8 cellular contexts compared by ENCODE assay signal in the genomic region with DNA sequence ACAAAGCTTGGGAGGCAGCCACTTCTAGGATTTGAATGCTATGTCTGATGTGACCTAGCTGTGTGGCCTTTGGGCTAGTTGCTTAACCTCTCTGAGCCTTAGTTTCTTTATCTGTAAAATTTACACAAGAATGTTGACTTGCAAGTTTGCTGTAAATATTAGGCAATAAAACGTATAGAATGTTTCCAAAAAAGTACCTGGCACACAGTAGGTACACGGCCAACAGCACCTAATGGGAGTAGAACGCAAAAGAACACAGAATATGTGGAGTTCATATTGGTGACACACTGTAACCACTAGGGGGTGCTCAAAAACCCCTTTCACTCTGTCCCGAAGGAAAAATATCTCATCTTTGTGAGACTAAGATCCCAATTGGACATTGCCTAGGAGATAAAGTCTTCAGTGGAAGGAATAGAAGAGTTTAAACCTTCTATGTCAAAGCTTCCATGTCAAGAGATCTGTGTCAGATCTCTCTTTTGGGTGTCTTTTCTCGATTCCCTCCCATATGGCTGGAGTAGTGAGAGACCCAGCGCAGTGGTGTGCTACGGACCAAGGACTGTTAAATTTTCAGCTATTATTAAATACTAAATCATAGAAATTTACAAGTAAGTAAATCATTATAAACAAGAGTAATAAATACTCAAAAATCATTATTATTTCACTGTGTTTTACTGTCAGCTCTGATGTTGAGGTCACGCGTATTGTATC.
DNase-seq lines count a peak whose midpoint lies in the region; ATAC-seq and TF ChIP-seq lines count a peak whose summit lies in the region.

No MANE protein-coding gene starts in this region.

- H3K36me3 Mint-ChIP-seq in CD4-positive, CD25-positive, alpha-beta regulatory T cell, result no peaks in the 10 kb centered on the region
- no peaks in the 10 kb centered on the region for H3K36me3 Mint-ChIP-seq in endodermal cell (ENCODE audit: low read depth)

- no peaks in the 10 kb centered on the region for H3K9me3 ChIP-seq in CD4-positive, CD25-positive, alpha-beta regulatory T cell (ENCODE audit: control insufficient read depth in 2 of 2, low read length in 2 of 2)
- H3K9me3 ChIP-seq in endodermal cell (ENCODE audit: control insufficient read depth, low read length) (no peaks in the 10 kb centered on the region), parathyroid adenoma (ENCODE audit: control insufficient read depth, low read length) (no peaks in the 10 kb centered on the region)

- H3K27ac Mint-ChIP-seq in CD4-positive, CD25-positive, alpha-beta regulatory T cell, result no peak overlapping the region
- no peak overlapping the region for H3K27ac Mint-ChIP-seq in endodermal cell

- H3K9ac ChIP-seq in endodermal cell (ENCODE audit: extremely low read depth, low read length, poor library complexity, severe bottlenecking) (no peak overlapping the region), parathyroid adenoma (no peak overlapping the region)

- no peaks in the 10 kb centered on the region for H3K79me2 ChIP-seq in parathyroid adenoma

- H3K9me3 Mint-ChIP-seq in CD4-positive, CD25-positive, alpha-beta regulatory T cell, result peaks cover 0 to 5% (median 0%) of the 10 kb centered on the region in 7 donors
- no peaks in the 10 kb centered on the region for H3K9me3 Mint-ChIP-seq in endodermal cell

- peaks cover 0 to 2% (median 0%) of the 10 kb centered on the region in 4 donors for H3K4me1 Mint-ChIP-seq in CD4-positive, CD25-positive, alpha-beta regulatory T cell
- H3K4me1 Mint-ChIP-seq in endodermal cell, result peaks cover 11% of the 10 kb centered on the region

- no peak overlapping the region for H3K4me3 ChIP-seq in CD4-positive, CD25-positive, alpha-beta regulatory T cell (ENCODE audit: low read depth, low read length)
- H3K4me3 ChIP-seq in endodermal cell (ENCODE audit: low read length) (no peak overlapping the region), parathyroid adenoma (ENCODE audit: low read depth, low read length) (no peak overlapping the region)

- no peaks in the 10 kb centered on the region for H3K4me1 ChIP-seq in CD4-positive, CD25-positive, alpha-beta regulatory T cell (ENCODE audit: control insufficient read depth, insufficient read depth, low read length, poor library complexity, severe bottlenecking)
- H3K4me1 ChIP-seq in endodermal cell (ENCODE audit: control insufficient read depth, insufficient read depth, low read length), result peaks cover 2% of the 10 kb centered on the region
- H3K4me1 ChIP-seq in parathyroid adenoma, result no peaks in the 10 kb centered on the region

- H3K27ac ChIP-seq in CD4-positive, CD25-positive, alpha-beta regulatory T cell (ENCODE audit: insufficient read depth, low read length, poor library complexity, severe bottlenecking), result no peak overlapping the region
- H3K27ac ChIP-seq in endodermal cell (ENCODE audit: low read depth, low read length) (no peak overlapping the region), parathyroid adenoma (no peak overlapping the region)

- TF ChIP-seq CTCF in endodermal cell (conservative IDR thresholded peaks at IDR 0.05) (peak; percentile 89), parathyroid adenoma (IDR thresholded peaks at IDR 0.05) (peak; percentile 44)

- no peak overlapping the region for H2AFZ ChIP-seq in parathyroid adenoma

- DNase-seq in CD4-positive, CD25-positive, alpha-beta regulatory T cell, result peak in 2 of 3 donors; percentile 5 to 15
- peak; percentile 37 for DNase-seq in NCI-H460 (ENCODE audit: extremely low read depth, low read depth)
- no peak for DNase-seq in endodermal cell
- no peak for DNase-seq in activated gamma-delta T cell treated with Interleukin-2 at 50 U/mL for 16 hours
- no peak for DNase-seq in islet precursor cell

- WGBS in endodermal cell (ENCODE audit: insufficient coverage in 1 of 2, insufficient read length in 1 of 2), 2 experiments, result 76 to 86% methylated on average over 7 to 8 of the region's 9 CpGs

- H3K36me3 ChIP-seq in CD4-positive, CD25-positive, alpha-beta regulatory T cell (ENCODE audit: control insufficient read depth, insufficient read depth, low read length), result no peaks in the 10 kb centered on the region
- H3K36me3 ChIP-seq in endodermal cell (ENCODE audit: control insufficient read depth, insufficient read depth, low read length) (no peaks in the 10 kb centered on the region), parathyroid adenoma (ENCODE audit: control insufficient read depth, insufficient read depth, low read length) (no peaks in the 10 kb centered on the region)

- no peak overlapping the region for H3K4me2 ChIP-seq in parathyroid adenoma (ENCODE audit: low read length)

- H3K27me3 ChIP-seq in CD4-positive, CD25-positive, alpha-beta regulatory T cell (ENCODE audit: control insufficient read depth, insufficient read depth, low read length), result no peaks in the 10 kb centered on the region
- no peaks in the 10 kb centered on the region for H3K27me3 ChIP-seq in endodermal cell (ENCODE audit: control insufficient read depth, insufficient read depth, low read length, poor library complexity, severe bottlenecking)
- no peaks in the 10 kb centered on the region for H3K27me3 ChIP-seq in parathyroid adenoma (ENCODE audit: control insufficient read depth, insufficient read depth, low read length)

- ATAC-seq in CD4-positive, CD25-positive, alpha-beta regulatory T cell (ENCODE audit: low read depth in 2 of 2), result no peak
- ATAC-seq in GM18511 (IDR thresholded peaks at IDR 0.05; ENCODE audit: unreplicated experiment), result peak; percentile 63
- ATAC-seq in GM19324 (IDR thresholded peaks at IDR 0.05; ENCODE audit: low FRiP score, unreplicated experiment), result no peak

- H3K4me3 Mint-ChIP-seq in CD4-positive, CD25-positive, alpha-beta regulatory T cell, result no peak overlapping the region
- H3K4me3 Mint-ChIP-seq in endodermal cell, result no peak overlapping the region

- peaks cover 4% of the 10 kb centered on the region for H3K27me3 Mint-ChIP-seq in CD4-positive, CD25-positive, alpha-beta regulatory T cell
- peaks cover 12% of the 10 kb centered on the region for H3K27me3 Mint-ChIP-seq in endodermal cell (ENCODE audit: insufficient read depth)

Comparison
In these comparisons a context has a peak if more than half of its experiments do, and no peak if none do; other contexts are left out.
1. DNase-seq: peak in CD4-positive, CD25-positive, alpha-beta regulatory T cell (2 of 3) and NCI-H460 (single experiment); none in endodermal cell (single experiment), activated gamma-delta T cell treated with Interleukin-2 at 50 U/mL for 16 hours (single experiment) and islet precursor cell (single experiment).